ENCODE assay signal across 22 cellular contexts in the genomic region with DNA sequence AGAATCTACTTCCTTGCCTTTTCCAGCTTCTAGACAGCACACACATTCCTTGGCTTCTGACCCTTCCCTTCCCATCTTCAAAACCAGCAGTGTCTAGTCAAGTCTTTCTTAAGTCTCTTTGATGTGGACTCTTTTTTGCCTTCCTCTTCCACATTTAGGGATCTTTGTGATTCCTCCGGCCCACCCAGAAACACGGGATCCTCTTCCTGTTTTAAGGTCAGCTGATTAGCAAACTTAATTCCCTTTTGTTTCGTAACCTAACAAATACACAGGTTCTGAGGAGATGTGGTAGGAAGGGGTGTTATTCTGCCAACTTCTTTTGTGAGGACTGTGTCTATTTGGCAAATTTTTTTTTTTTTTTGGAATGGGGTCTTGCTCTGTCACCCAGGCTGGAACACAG. TPM values are rescaled to one million over a fixed set of nuclear protein-coding genes. Genes with fewer than 3 reads are reported as not detected.
DNase-seq lines count a peak whose midpoint lies in the region; ATAC-seq and TF ChIP-seq lines count a peak whose summit lies in the region.
"Had no signal": no experiment of that assay in that cellular context is flagged by ENCODE, and none has a peak within 500 bp of the region (broad histone marks: within the 10 kb centered on the region; RNA-seq: fewer than 3 reads in every experiment).

No MANE protein-coding gene starts in this region.

- H3K27me3 ChIP-seq in endodermal cell (ENCODE audit: control insufficient read depth, insufficient read depth, low read length, poor library complexity, severe bottlenecking): no peaks in the 10 kb centered on the region
- H3K27me3 ChIP-seq: spleen had no signal

- H3K27me3 Mint-ChIP-seq in stimulated activated naive CD8-positive, alpha-beta T cell treated with anti-CD3 and anti-CD28 coated beads, Interleukin-15, Interleukin-2, amounts not matched to agents 100 ng/mL and 50 ng/mL, for 24 hours: no peaks in the 10 kb centered on the region
- H3K27me3 Mint-ChIP-seq in endodermal cell (ENCODE audit: insufficient read depth) (no peaks in the 10 kb centered on the region), neural crest cell (ENCODE audit: low read depth) (no peaks in the 10 kb centered on the region)
- H3K27me3 Mint-ChIP-seq in activated CD8-positive, alpha-beta T cell treated with anti-CD3 and anti-CD28 coated beads for 36 hours: no peaks in the 10 kb centered on the region
- H3K27me3 Mint-ChIP-seq: activated naive CD4-positive, alpha-beta T cell treated with anti-CD3 and anti-CD28 coated beads, Interleukin-2, amount 50 U/mL, for 24 hours; IgD-negative memory B cell had no signal

- CTCF ChIA-PET in activated CD8-positive, alpha-beta T cell treated with anti-CD3 and anti-CD28 coated beads for 36 hours (lab: Charles Lee): no interaction called here

- no peak for ATAC-seq in stimulated activated naive CD8-positive, alpha-beta T cell treated with anti-CD3 and anti-CD28 coated beads, Interleukin-15, Interleukin-2, amounts not matched to agents 100 U/mL and 50 U/mL, for 24 hours
- no peak for ATAC-seq in activated CD8-positive, alpha-beta T cell treated with anti-CD3 and anti-CD28 coated beads for 36 hours
- ATAC-seq: mucosa of descending colon had no signal

- no peak overlapping the region for H3K4me3 Mint-ChIP-seq in stimulated activated naive CD8-positive, alpha-beta T cell treated with anti-CD3 and anti-CD28 coated beads, Interleukin-15, Interleukin-2, amounts not matched to agents 100 ng/mL and 50 ng/mL, for 24 hours
- H3K4me3 Mint-ChIP-seq in endodermal cell: no peak overlapping the region
- no peak overlapping the region for H3K4me3 Mint-ChIP-seq in neural crest cell
- no peak overlapping the region for H3K4me3 Mint-ChIP-seq in activated CD8-positive, alpha-beta T cell treated with anti-CD3 and anti-CD28 coated beads for 36 hours
- H3K4me3 Mint-ChIP-seq: activated naive CD4-positive, alpha-beta T cell treated with anti-CD3 and anti-CD28 coated beads, Interleukin-2, amount 50 U/mL, for 24 hours; IgD-negative memory B cell; T-helper 1 cell treated with Interleukin-12 subunit alpha and Interleukin-12 subunit beta and Interleukin-4 antibody, amounts not matched to agents 30 μg/mL and 1 μg/mL, for 36 hours had no signal

- POLR2A ChIA-PET in activated CD8-positive, alpha-beta T cell treated with anti-CD3 and anti-CD28 coated beads for 36 hours (lab: Charles Lee): interaction anchor here (1.1 kb wide), 1 partner anchor 30 kb away, joined by 3 read pairs; no protein-coding TSS in a partner anchor

- H3K27ac ChIP-seq in endodermal cell (ENCODE audit: low read depth, low read length): no peak overlapping the region
- H3K27ac ChIP-seq: C4-2B, VCaP had no signal

- H3K4me1 Mint-ChIP-seq in stimulated activated naive CD8-positive, alpha-beta T cell treated with anti-CD3 and anti-CD28 coated beads, Interleukin-15, Interleukin-2, amounts not matched to agents 100 ng/mL and 50 ng/mL, for 24 hours (ENCODE audit: low read depth): peaks cover 22% of the 10 kb centered on the region
- no peaks in the 10 kb centered on the region for H3K4me1 Mint-ChIP-seq in endodermal cell
- H3K4me1 Mint-ChIP-seq in neural crest cell: peaks cover 4% of the 10 kb centered on the region
- H3K4me1 Mint-ChIP-seq in activated CD8-positive, alpha-beta T cell treated with anti-CD3 and anti-CD28 coated beads for 36 hours (ENCODE audit: low read depth): peaks cover 6% of the 10 kb centered on the region

- H3K36me3 ChIP-seq in endodermal cell (ENCODE audit: control insufficient read depth, insufficient read depth, low read length): peaks cover 82% of the 10 kb centered on the region

- no peak for TF ChIP-seq CTCF in endodermal cell (conservative IDR thresholded peaks at IDR 0.05)
- no peak for TF ChIP-seq CTCF in neural crest cell (conservative IDR thresholded peaks at IDR 0.05)
- TF ChIP-seq CTCF in activated CD8-positive, alpha-beta T cell treated with anti-CD3 and anti-CD28 coated beads for 36 hours (IDR thresholded peaks at IDR 0.05): no peak

- H3K9me3 ChIP-seq in endodermal cell (ENCODE audit: control insufficient read depth, low read length): no peaks in the 10 kb centered on the region
- H3K9me3 ChIP-seq: mucosa of descending colon, spleen had no signal

- H3K4me3 ChIP-seq in endodermal cell (ENCODE audit: low read length): no peak overlapping the region
- H3K4me3 ChIP-seq: GM23248, mucosa of descending colon, spleen had no signal

- H3K36me3 Mint-ChIP-seq in stimulated activated naive CD8-positive, alpha-beta T cell treated with anti-CD3 and anti-CD28 coated beads, Interleukin-15, Interleukin-2, amounts not matched to agents 100 ng/mL and 50 ng/mL, for 24 hours (ENCODE audit: low read depth): peaks cover 82% of the 10 kb centered on the region
- peaks cover 88% of the 10 kb centered on the region for H3K36me3 Mint-ChIP-seq in endodermal cell (ENCODE audit: low read depth)
- peaks cover 33% of the 10 kb centered on the region for H3K36me3 Mint-ChIP-seq in neural crest cell (ENCODE audit: low read depth)
- peaks cover 73% of the 10 kb centered on the region for H3K36me3 Mint-ChIP-seq in activated CD8-positive, alpha-beta T cell treated with anti-CD3 and anti-CD28 coated beads for 36 hours (ENCODE audit: low read depth)

- H3K4me1 ChIP-seq in endodermal cell (ENCODE audit: control insufficient read depth, insufficient read depth, low read length): no peaks in the 10 kb centered on the region

- H3K9me3 Mint-ChIP-seq in stimulated activated naive CD8-positive, alpha-beta T cell treated with anti-CD3 and anti-CD28 coated beads, Interleukin-15, Interleukin-2, amounts not matched to agents 100 ng/mL and 50 ng/mL, for 24 hours: no peaks in the 10 kb centered on the region
- H3K9me3 Mint-ChIP-seq in endodermal cell (no peaks in the 10 kb centered on the region), neural crest cell (no peaks in the 10 kb centered on the region)
- no peaks in the 10 kb centered on the region for H3K9me3 Mint-ChIP-seq in activated CD8-positive, alpha-beta T cell treated with anti-CD3 and anti-CD28 coated beads for 36 hours
- H3K9me3 Mint-ChIP-seq: activated naive CD4-positive, alpha-beta T cell treated with anti-CD3 and anti-CD28 coated beads, Interleukin-2, amount 50 U/mL, for 24 hours; IgD-negative memory B cell; T-helper 1 cell treated with Interleukin-12 subunit alpha and Interleukin-12 subunit beta and Interleukin-4 antibody, amounts not matched to agents 30 μg/mL and 1 μg/mL, for 36 hours had no signal

- no peak overlapping the region for H3K9ac ChIP-seq in endodermal cell (ENCODE audit: extremely low read depth, low read length, poor library complexity, severe bottlenecking)
- H3K9ac ChIP-seq: GM23248 had no signal

- no peak for DNase-seq in stimulated activated naive CD8-positive, alpha-beta T cell treated with anti-CD3 and anti-CD28 coated beads, Interleukin-15, Interleukin-2, amounts not matched to agents 100 U/mL and 50 U/mL, for 24 hours
- DNase-seq in endodermal cell (no peak), neural crest cell (ENCODE audit: low read depth, low spot score) (no peak), NCI-H510A (lab: John Stamatoyannopoulos, UW) (no peak), dedifferentiated amniotic fluid mesenchymal stem cell (ENCODE audit: extremely low spot score) (no peak)
- no peak for DNase-seq in activated CD8-positive, alpha-beta memory T cell treated with anti-CD3 and anti-CD28 coated beads, Interleukin-2, amount 50 U/mL, for 48 hours
- DNase-seq in activated CD8-positive, alpha-beta T cell treated with anti-CD3 and anti-CD28 coated beads for 36 hours: no peak
- DNase-seq: activated CD4-positive, alpha-beta T cell treated with anti-CD3 and anti-CD28 coated beads, Interleukin-2, amount 50 U/mL, for 48 hours; DMS153; effector CD8-positive, alpha-beta T cell; GM23248; mucosa of descending colon; NCI-H1436 treated with DMSO at 0.1 percent for 48 hours; NCI-H774; SIG-M5; spleen had no signal

- 90 to 100% methylated on average over 1 to 3 of the region's 3 CpGs for WGBS in endodermal cell (ENCODE audit: insufficient coverage in 1 of 2, insufficient read length in 1 of 2), 2 experiments

- intact Hi-C loops in activated CD8-positive, alpha-beta T cell treated with anti-CD3 and anti-CD28 coated beads for 36 hours (cut with micrococcal nuclease): no loop called here

- peak overlapping the region; percentile 28 for H3K27ac Mint-ChIP-seq in stimulated activated naive CD8-positive, alpha-beta T cell treated with anti-CD3 and anti-CD28 coated beads, Interleukin-15, Interleukin-2, amounts not matched to agents 100 ng/mL and 50 ng/mL, for 24 hours
- peak overlapping the region; percentile 19 for H3K27ac Mint-ChIP-seq in endodermal cell
- peak overlapping the region; percentile 54 for H3K27ac Mint-ChIP-seq in neural crest cell (ENCODE audit: unreplicated experiment)
- no peak overlapping the region for H3K27ac Mint-ChIP-seq in activated CD8-positive, alpha-beta T cell treated with anti-CD3 and anti-CD28 coated beads for 36 hours
- H3K27ac Mint-ChIP-seq: activated naive CD4-positive, alpha-beta T cell treated with anti-CD3 and anti-CD28 coated beads, Interleukin-2, amount 50 U/mL, for 24 hours; IgD-negative memory B cell; T-helper 1 cell treated with Interleukin-12 subunit alpha and Interleukin-12 subunit beta and Interleukin-4 antibody, amounts not matched to agents 30 μg/mL and 1 μg/mL, for 36 hours had no signal

RNA-seq across cellular contexts. Expression of gene KNOP1, which starts 14.8 kb away (rescaled TPM):
- total RNA-seq in endodermal cell (10 to 100 TPM; 83.9 to 95.9 TPM), neural crest cell (77.9 and 84.4 TPM in 2 replicates)
- polyA plus RNA-seq in endodermal cell (2013, experiment 1 of 2): 57.7 TPM
- polyA plus RNA-seq in endodermal cell (2013, experiment 2 of 2): 62.8 TPM
- 10 to 100 TPM; 27.8 to 28.6 TPM for total RNA-seq in activated CD8-positive, alpha-beta T cell treated with anti-CD3 and anti-CD28 coated beads for 36 hours

RNA-seq across cellular contexts. Expression of gene IQCK, which starts 14.9 kb away (rescaled TPM):
- total RNA-seq in endodermal cell: 10 to 100 TPM; 21.1 to 30.1 TPM
- 21.5 TPM for polyA plus RNA-seq in endodermal cell (2013, experiment 1 of 2)
- polyA plus RNA-seq in endodermal cell (2013, experiment 2 of 2): 19.6 TPM
- total RNA-seq in neural crest cell: 23.4 and 23.7 TPM in 2 replicates
- 1 to 10 TPM; 1.7 to 3.5 TPM for total RNA-seq in activated CD8-positive, alpha-beta T cell treated with anti-CD3 and anti-CD28 coated beads for 36 hours
